9 cellular contexts compared by ENCODE assay signal in genomic region chr18:35122586-35123224, GRCh38.
A peak's percentile ranks its signal among the peaks of the same experiment; 100 is the strongest.
DNase-seq lines count a peak whose midpoint lies in the region; ATAC-seq, FAIRE-seq and TF ChIP-seq lines count a peak whose summit lies in the region.
"Had no signal": no experiment of that assay in that cellular context is flagged by ENCODE, and none has a peak within 500 bp of the region (broad histone marks: within the 10 kb centered on the region; RNA-seq: fewer than 3 reads in every experiment).

No MANE protein-coding gene starts in this region.

- H3K27me3 Mint-ChIP-seq in MCF 10A (ENCODE audit: insufficient read depth, unreplicated experiment): no peaks in the 10 kb centered on the region
- no peaks in the 10 kb centered on the region for H3K27me3 Mint-ChIP-seq in activated CD4-positive, alpha-beta memory T cell treated with anti-CD3 and anti-CD28 coated beads, Interleukin-2, amount 10 ng/mL, durations not matched to agents 7 days and 5 days

- H3K4me3 Mint-ChIP-seq in MCF 10A (ENCODE audit: unreplicated experiment): no peak overlapping the region
- H3K4me3 Mint-ChIP-seq in activated CD4-positive, alpha-beta memory T cell treated with anti-CD3 and anti-CD28 coated beads, Interleukin-2, amount 10 ng/mL, durations not matched to agents 7 days and 5 days: no peak overlapping the region

- H3K4me3 ChIP-seq in mammary epithelial cell (replicated peaks in 1 of 3; ENCODE audit: insufficient read depth in 1 of 3, low read depth in 2 of 3, low read length in 3 of 3) (no peak overlapping the region), GM12878 (no peak overlapping the region), coronary artery (no peak overlapping the region)

- TF ChIP-seq CTCF in MCF 10A (IDR thresholded peaks at IDR 0.05; ENCODE audit: unreplicated experiment) (no peak), mammary epithelial cell (conservative IDR thresholded peaks at IDR 0.05 in 1 of 2, IDR thresholded peaks at IDR 0.05 in 1 of 2; ENCODE audit: extremely low read depth in 1 of 2, insufficient read depth in 1 of 2, low read depth in 1 of 2, low read length in 2 of 2) (no peak), GM12878 (IDR thresholded peaks at IDR 0.05 in 2 of 3, conservative IDR thresholded peaks at IDR 0.05 in 1 of 3; ENCODE audit: control insufficient read depth in 2 of 3, extremely low read depth in 1 of 3, insufficient read depth in 1 of 3, low read depth in 3 of 3, low read length in 3 of 3) (peak in 2 of 3 experiments; percentile 14 to 27; a peak in 2 of 6 replicates), coronary artery (IDR thresholded peaks at IDR 0.05) (no peak)

- ATAC-seq in HG03103 (IDR thresholded peaks at IDR 0.05; ENCODE audit: low read depth, unreplicated experiment) (peak; percentile 99), GM12878 (peak; percentile 97)

- H4K20me1 ChIP-seq in mammary epithelial cell (ENCODE audit: insufficient read depth, low read length): no peaks in the 10 kb centered on the region
- H4K20me1 ChIP-seq in GM12878 (ENCODE audit: control insufficient read depth, insufficient read depth): no peaks in the 10 kb centered on the region

- H2AFZ ChIP-seq in mammary epithelial cell (ENCODE audit: low read depth, low read length): no peak overlapping the region
- no peak overlapping the region for H2AFZ ChIP-seq in GM12878 (ENCODE audit: control insufficient read depth, low read depth, low read length)

- no peak overlapping the region for H3K27ac Mint-ChIP-seq in MCF 10A (ENCODE audit: low read depth, unreplicated experiment)
- H3K27ac Mint-ChIP-seq in activated CD4-positive, alpha-beta memory T cell treated with anti-CD3 and anti-CD28 coated beads, Interleukin-2, amount 10 ng/mL, durations not matched to agents 7 days and 5 days: no peak overlapping the region

- dilution Hi-C loops in mammary epithelial cell (cut with HindIII; ENCODE audit: low sequenced_read_pairs): no loop called here

- BruUV-seq in MCF 10A (replicated peaks; lab: Mats Ljungman, UMichigan) (no TSS peak), mammary epithelial cell (replicated peaks; lab: Mats Ljungman, UMichigan) (no TSS peak), GM12878 (replicated peaks; lab: Mats Ljungman, UMichigan) (no TSS peak)

- RAD21 ChIA-PET in GM12878 (lab: Charles Lee; ENCODE audit: unreplicated experiment): interaction anchor here (1.0 to 1.7 kb wide), 3 partner anchors 93 to 97 kb away, joined by 3 to 7 read pairs (median 5); no protein-coding TSS in a partner anchor

- no peaks in the 10 kb centered on the region for H3K9me3 Mint-ChIP-seq in MCF 10A (ENCODE audit: unreplicated experiment)
- H3K9me3 Mint-ChIP-seq in activated CD4-positive, alpha-beta memory T cell treated with anti-CD3 and anti-CD28 coated beads, Interleukin-2, amount 10 ng/mL, durations not matched to agents 7 days and 5 days: peaks cover 8% of the 10 kb centered on the region

- H3K4me2 ChIP-seq in mammary epithelial cell (ENCODE audit: insufficient read depth, low read depth, low read length) (no peak overlapping the region), GM12878 (ENCODE audit: control insufficient read depth, insufficient read depth) (no peak overlapping the region)

- no peak for TF ChIP-seq EP300 in GM12878 (IDR thresholded peaks at IDR 0.05; ENCODE audit: borderline replicate concordance in 1 of 2, control insufficient read depth in 1 of 2, low read depth in 2 of 2, low read length in 2 of 2)

- H3K4me1 Mint-ChIP-seq in MCF 10A (ENCODE audit: insufficient read depth, unreplicated experiment): no peaks in the 10 kb centered on the region
- no peaks in the 10 kb centered on the region for H3K4me1 Mint-ChIP-seq in activated CD4-positive, alpha-beta memory T cell treated with anti-CD3 and anti-CD28 coated beads, Interleukin-2, amount 10 ng/mL, durations not matched to agents 7 days and 5 days

- H3K9me3 ChIP-seq in mammary epithelial cell (replicated peaks; ENCODE audit: insufficient read depth, low read length) (no peaks in the 10 kb centered on the region), GM12878 (replicated peaks; ENCODE audit: control insufficient read depth, insufficient read depth, low read length) (no peaks in the 10 kb centered on the region; the same call in 2 of the 3 replicates)

- H3K36me3 ChIP-seq in mammary epithelial cell (ENCODE audit: insufficient read depth, low read length) (no peaks in the 10 kb centered on the region), GM12878 (ENCODE audit: control insufficient read depth in 2 of 2, insufficient read depth in 2 of 2, low read length in 1 of 2) (no peaks in the 10 kb centered on the region; a peak in 1 of 4 replicates)

- no peaks in the 10 kb centered on the region for H3K4me1 ChIP-seq in mammary epithelial cell (ENCODE audit: insufficient read depth, low read length)
- no peaks in the 10 kb centered on the region for H3K4me1 ChIP-seq in GM12878 (ENCODE audit: control insufficient read depth, insufficient read depth, low read length)

- no peak overlapping the region for H3K27ac ChIP-seq in mammary epithelial cell (ENCODE audit: insufficient read depth, low read depth, low read length)
- no peak overlapping the region for H3K27ac ChIP-seq in GM12878 (ENCODE audit: control insufficient read depth, insufficient read depth)
- H3K27ac ChIP-seq in coronary artery: peak overlapping the region in 1 of 2 donors; percentile 26
- H3K27ac ChIP-seq: VCaP had no signal

- FAIRE-seq in GM12878 (lab: Jason Lieb, UNC): no peak

- CTCF ChIA-PET in MCF 10A (lab: Yijun Ruan, JAX): interaction anchor here (0.6 to 1.6 kb wide), 6 partner anchors 15 to 985 kb away, joined by 3 to 9 read pairs (median 3); no protein-coding TSS in a partner anchor
- CTCF ChIA-PET in mammary epithelial cell (lab: Charles Lee; ENCODE audit: low non-redundant PET): no interaction called here
- CTCF ChIA-PET in GM12878 (lab: Yijun Ruan, JAX): interaction anchor here (0.6 to 1.6 kb wide), 6 partner anchors 9 to 96 kb away, joined by 3 to 6 read pairs (median 4); no protein-coding TSS in a partner anchor
- CTCF ChIA-PET in activated CD4-positive, alpha-beta memory T cell treated with anti-CD3 and anti-CD28 coated beads, Interleukin-2, amount 10 ng/mL, durations not matched to agents 7 days and 5 days (lab: Charles Lee): no interaction called here

- H3K9ac ChIP-seq in mammary epithelial cell (ENCODE audit: insufficient read depth, low read length) (no peak overlapping the region), GM12878 (ENCODE audit: control insufficient read depth, insufficient read depth, low read length) (no peak overlapping the region)

- H3K36me3 Mint-ChIP-seq in MCF 10A (ENCODE audit: insufficient read depth, unreplicated experiment): peaks cover 7% of the 10 kb centered on the region
- H3K36me3 Mint-ChIP-seq in activated CD4-positive, alpha-beta memory T cell treated with anti-CD3 and anti-CD28 coated beads, Interleukin-2, amount 10 ng/mL, durations not matched to agents 7 days and 5 days (ENCODE audit: low read depth): peaks cover 12% of the 10 kb centered on the region

- SMC1A ChIA-PET in GM12878 (lab: Charles Lee; ENCODE audit: uncharacterized antibody, unreplicated experiment): interaction anchor here (0.8 to 1.5 kb wide), 7 partner anchors 16 to 117 kb away, joined by 3 to 4 read pairs (median 3); no protein-coding TSS in a partner anchor

- in situ Hi-C loops in mammary epithelial cell (cut with MboI; ENCODE audit: low sequenced_read_pairs in 2 of 2) (no loop called here), GM12878 (cut with MboI) (no loop called here)

- WGBS in mammary epithelial cell (ENCODE audit: low coverage, missing lambda C conversion rate): 75% methylated on average over 13 of the region's 15 CpGs
- 87% methylated on average over 15 of the region's 15 CpGs for WGBS in GM12878 (ENCODE audit: insufficient coverage, insufficient replicate concordance, low lambda C conversion rate, missing lambda C conversion rate)

- DNase-seq in MCF 10A (ENCODE audit: unreplicated experiment): peak; percentile 7
- DNase-seq in mammary epithelial cell: no peak
- no peak for DNase-seq in GM12878 (ENCODE audit: low read depth, low spot score)
- DNase-seq in occipital lobe (lab: John Stamatoyannopoulos, UW): peak; percentile 34
- DNase-seq in activated CD4-positive, alpha-beta memory T cell treated with anti-CD3 and anti-CD28 coated beads, Interleukin-2, amount 10 ng/mL, durations not matched to agents 7 days and 5 days: no peak
- no peak for DNase-seq in DMS79 treated with DMSO at 0.1 percent for 48 hours (lab: John Stamatoyannopoulos, UW)
- no peak for DNase-seq in coronary artery (ENCODE audit: low spot score)

- POLR2A ChIA-PET in MCF 10A (lab: Yijun Ruan, JAX) (no interaction called here), GM12878 (lab: Charles Lee) (interaction anchor here (0.7 kb wide), 1 partner anchor 1391 kb away, joined by 3 read pairs; no protein-coding TSS in a partner anchor)
- POLR2A ChIA-PET in activated CD4-positive, alpha-beta memory T cell treated with anti-CD3 and anti-CD28 coated beads, Interleukin-2, amount 10 ng/mL, durations not matched to agents 7 days and 5 days (lab: Charles Lee): interaction anchor here (0.7 kb wide), 1 partner anchor 93 kb away, joined by 3 read pairs; no protein-coding TSS in a partner anchor

- H3K27me3 ChIP-seq in mammary epithelial cell (ENCODE audit: insufficient read depth, low read length) (no peaks in the 10 kb centered on the region), GM12878 (replicated peaks in 1 of 2; ENCODE audit: control insufficient read depth in 2 of 2, insufficient read depth in 2 of 2, low read length in 1 of 2) (no peaks in the 10 kb centered on the region)

- TF ChIP-seq RAD21 in GM12878 (IDR thresholded peaks at IDR 0.05; ENCODE audit: insufficient read depth, low read depth, low read length): no peak

- intact Hi-C loops in MCF 10A (cut with micrococcal nuclease): no loop called here
- intact Hi-C loops in mammary epithelial cell (cut with micrococcal nuclease): no loop called here
- intact Hi-C loops in GM12878 (cut with micrococcal nuclease; ENCODE audit: unreplicated experiment): no loop called here

- no peaks in the 10 kb centered on the region for H3K79me2 ChIP-seq in mammary epithelial cell (ENCODE audit: insufficient read depth, low read length)
- H3K79me2 ChIP-seq in GM12878 (ENCODE audit: control insufficient read depth, insufficient read depth, low read length): no peaks in the 10 kb centered on the region

- TF ChIP-seq POLR2A in GM12878 (IDR thresholded peaks at IDR 0.05; ENCODE audit: low read depth, low read length): no peak

TF ChIP-seq in GM12878, 131 proteins besides CTCF, POLR2A, EP300 and RAD21:
- 0 out of 4 replicates have a peak, but pooled peaks of 1 of the 2 experiments have one; percentile 26 for TF ChIP-seq BHLHE40 (IDR thresholded peaks at IDR 0.05; ENCODE audit: borderline replicate concordance in 1 of 2, low read depth in 2 of 2, low read length in 1 of 2)
- TF ChIP-seq BCL11A (IDR thresholded peaks at IDR 0.05; ENCODE audit: low read depth, low read length): no peak

Comparison
In these comparisons a context has a peak if more than half of its experiments do, and no peak if none do; other contexts are left out.
1. DNase-seq: peak in MCF 10A (single experiment) and occipital lobe (single experiment); none in mammary epithelial cell (single experiment), GM12878 (single experiment), activated CD4-positive, alpha-beta memory T cell treated with anti-CD3 and anti-CD28 coated beads, Interleukin-2, amount 10 ng/mL, durations not matched to agents 7 days and 5 days (single experiment), DMS79 treated with DMSO at 0.1 percent for 48 hours (single experiment) and coronary artery (single experiment).
2. CTCF ChIA-PET loops: an anchor here in MCF 10A (0.6 to 1.6 kb wide) and GM12878 (0.6 to 1.6 kb wide); none called in mammary epithelial cell and activated CD4-positive, alpha-beta memory T cell treated with anti-CD3 and anti-CD28 coated beads, Interleukin-2, amount 10 ng/mL, durations not matched to agents 7 days and 5 days.
3. CTCF ChIP-seq: peak in GM12878 (2 of 3); none in MCF 10A (single experiment), mammary epithelial cell (0 of 2) and coronary artery (single experiment).